ENCODE assay signal across 2 cellular contexts in genomic region chr1:22364764-22365163, GRCh38.
TF ChIP-seq lines count a peak whose summit lies in the region.

No MANE protein-coding gene starts in this region.

TF ChIP-seq in GM23338, 12 proteins besides CTCF, POLR2A, EP300 and RAD21 (continued from another document):
- TF ChIP-seq, protein P1, sequence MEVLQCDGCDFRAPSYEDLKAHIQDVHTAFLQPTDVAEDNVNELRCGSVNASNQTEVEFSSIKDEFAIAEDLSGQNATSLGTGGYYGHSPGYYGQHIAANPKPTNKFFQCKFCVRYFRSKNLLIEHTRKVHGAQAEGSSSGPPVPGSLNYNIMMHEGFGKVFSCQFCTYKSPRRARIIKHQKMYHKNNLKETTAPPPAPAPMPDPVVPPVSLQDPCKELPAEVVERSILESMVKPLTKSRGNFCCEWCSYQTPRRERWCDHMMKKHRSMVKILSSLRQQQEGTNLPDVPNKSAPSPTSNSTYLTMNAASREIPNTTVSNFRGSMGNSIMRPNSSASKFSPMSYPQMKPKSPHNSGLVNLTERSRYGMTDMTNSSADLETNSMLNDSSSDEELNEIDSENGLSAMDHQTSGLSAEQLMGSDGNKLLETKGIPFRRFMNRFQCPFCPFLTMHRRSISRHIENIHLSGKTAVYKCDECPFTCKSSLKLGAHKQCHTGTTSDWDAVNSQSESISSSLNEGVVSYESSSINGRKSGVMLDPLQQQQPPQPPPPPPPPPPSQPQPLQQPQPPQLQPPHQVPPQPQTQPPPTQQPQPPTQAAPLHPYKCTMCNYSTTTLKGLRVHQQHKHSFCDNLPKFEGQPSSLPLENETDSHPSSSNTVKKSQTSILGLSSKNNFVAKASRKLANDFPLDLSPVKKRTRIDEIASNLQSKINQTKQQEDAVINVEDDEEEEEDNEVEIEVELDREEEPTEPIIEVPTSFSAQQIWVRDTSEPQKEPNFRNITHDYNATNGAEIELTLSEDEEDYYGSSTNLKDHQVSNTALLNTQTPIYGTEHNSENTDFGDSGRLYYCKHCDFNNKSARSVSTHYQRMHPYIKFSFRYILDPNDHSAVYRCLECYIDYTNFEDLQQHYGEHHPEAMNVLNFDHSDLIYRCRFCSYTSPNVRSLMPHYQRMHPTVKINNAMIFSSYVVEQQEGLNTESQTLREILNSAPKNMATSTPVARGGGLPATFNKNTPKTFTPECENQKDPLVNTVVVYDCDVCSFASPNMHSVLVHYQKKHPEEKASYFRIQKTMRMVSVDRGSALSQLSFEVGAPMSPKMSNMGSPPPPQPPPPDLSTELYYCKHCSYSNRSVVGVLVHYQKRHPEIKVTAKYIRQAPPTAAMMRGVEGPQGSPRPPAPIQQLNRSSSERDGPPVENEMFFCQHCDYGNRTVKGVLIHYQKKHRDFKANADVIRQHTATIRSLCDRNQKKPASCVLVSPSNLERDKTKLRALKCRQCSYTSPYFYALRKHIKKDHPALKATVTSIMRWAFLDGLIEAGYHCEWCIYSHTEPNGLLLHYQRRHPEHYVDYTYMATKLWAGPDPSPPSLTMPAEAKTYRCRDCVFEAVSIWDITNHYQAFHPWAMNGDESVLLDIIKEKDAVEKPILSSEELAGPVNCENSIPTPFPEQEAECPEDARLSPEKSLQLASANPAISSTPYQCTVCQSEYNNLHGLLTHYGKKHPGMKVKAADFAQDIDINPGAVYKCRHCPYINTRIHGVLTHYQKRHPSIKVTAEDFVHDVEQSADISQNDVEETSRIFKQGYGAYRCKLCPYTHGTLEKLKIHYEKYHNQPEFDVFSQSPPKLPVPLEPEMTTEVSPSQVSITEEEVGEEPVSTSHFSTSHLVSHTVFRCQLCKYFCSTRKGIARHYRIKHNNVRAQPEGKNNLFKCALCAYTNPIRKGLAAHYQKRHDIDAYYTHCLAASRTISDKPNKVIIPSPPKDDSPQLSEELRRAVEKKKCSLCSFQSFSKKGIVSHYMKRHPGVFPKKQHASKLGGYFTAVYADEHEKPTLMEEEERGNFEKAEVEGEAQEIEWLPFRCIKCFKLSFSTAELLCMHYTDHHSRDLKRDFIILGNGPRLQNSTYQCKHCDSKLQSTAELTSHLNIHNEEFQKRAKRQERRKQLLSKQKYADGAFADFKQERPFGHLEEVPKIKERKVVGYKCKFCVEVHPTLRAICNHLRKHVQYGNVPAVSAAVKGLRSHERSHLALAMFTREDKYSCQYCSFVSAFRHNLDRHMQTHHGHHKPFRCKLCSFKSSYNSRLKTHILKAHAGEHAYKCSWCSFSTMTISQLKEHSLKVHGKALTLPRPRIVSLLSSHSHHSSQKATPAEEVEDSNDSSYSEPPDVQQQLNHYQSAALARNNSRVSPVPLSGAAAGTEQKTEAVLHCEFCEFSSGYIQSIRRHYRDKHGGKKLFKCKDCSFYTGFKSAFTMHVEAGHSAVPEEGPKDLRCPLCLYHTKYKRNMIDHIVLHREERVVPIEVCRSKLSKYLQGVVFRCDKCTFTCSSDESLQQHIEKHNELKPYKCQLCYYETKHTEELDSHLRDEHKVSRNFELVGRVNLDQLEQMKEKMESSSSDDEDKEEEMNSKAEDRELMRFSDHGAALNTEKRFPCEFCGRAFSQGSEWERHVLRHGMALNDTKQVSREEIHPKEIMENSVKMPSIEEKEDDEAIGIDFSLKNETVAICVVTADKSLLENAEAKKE (CRISPR knock-in tag; IDR thresholded peaks at IDR 0.05): no peak
- TF ChIP-seq STAT1 (IDR thresholded peaks at IDR 0.05; ENCODE audit: unreplicated experiment): no peak

TF ChIP-seq in K562, 482 proteins besides CTCF, POLR2A, EP300 and RAD21 (continued from another document and continues in another):
- TF ChIP-seq MGA (IDR thresholded peaks at IDR 0.05): no peak
- TF ChIP-seq, protein P2, sequence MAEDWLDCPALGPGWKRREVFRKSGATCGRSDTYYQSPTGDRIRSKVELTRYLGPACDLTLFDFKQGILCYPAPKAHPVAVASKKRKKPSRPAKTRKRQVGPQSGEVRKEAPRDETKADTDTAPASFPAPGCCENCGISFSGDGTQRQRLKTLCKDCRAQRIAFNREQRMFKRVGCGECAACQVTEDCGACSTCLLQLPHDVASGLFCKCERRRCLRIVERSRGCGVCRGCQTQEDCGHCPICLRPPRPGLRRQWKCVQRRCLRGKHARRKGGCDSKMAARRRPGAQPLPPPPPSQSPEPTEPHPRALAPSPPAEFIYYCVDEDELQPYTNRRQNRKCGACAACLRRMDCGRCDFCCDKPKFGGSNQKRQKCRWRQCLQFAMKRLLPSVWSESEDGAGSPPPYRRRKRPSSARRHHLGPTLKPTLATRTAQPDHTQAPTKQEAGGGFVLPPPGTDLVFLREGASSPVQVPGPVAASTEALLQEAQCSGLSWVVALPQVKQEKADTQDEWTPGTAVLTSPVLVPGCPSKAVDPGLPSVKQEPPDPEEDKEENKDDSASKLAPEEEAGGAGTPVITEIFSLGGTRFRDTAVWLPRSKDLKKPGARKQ (CRISPR knock-in tag; IDR thresholded peaks at IDR 0.05): no peak
- TF ChIP-seq DMBX1 (CRISPR knock-in tag; IDR thresholded peaks at IDR 0.05; ENCODE audit: borderline replicate concordance): peak; percentile 38; the same call in 1 of the 2 replicates
- no peak for TF ChIP-seq CREBBP (IDR thresholded peaks at IDR 0.05; ENCODE audit: low read depth, low read length)
- TF ChIP-seq SPI1 (IDR thresholded peaks at IDR 0.05; ENCODE audit: borderline replicate concordance, low read depth, low read length): peak; percentile 61
- TF ChIP-seq, protein P3, sequence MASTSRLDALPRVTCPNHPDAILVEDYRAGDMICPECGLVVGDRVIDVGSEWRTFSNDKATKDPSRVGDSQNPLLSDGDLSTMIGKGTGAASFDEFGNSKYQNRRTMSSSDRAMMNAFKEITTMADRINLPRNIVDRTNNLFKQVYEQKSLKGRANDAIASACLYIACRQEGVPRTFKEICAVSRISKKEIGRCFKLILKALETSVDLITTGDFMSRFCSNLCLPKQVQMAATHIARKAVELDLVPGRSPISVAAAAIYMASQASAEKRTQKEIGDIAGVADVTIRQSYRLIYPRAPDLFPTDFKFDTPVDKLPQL (IDR thresholded peaks at IDR 0.05; ENCODE audit: extremely low read depth, insufficient read length): no peak
- TF ChIP-seq ZNF785 (CRISPR knock-in tag; IDR thresholded peaks at IDR 0.05): no peak
- 0 out of 2 replicates have a peak, but pooled peaks have one; percentile 15 for TF ChIP-seq SREBF1 (IDR thresholded peaks at IDR 0.05; ENCODE audit: borderline replicate concordance, low read depth, low read length)
- 0 out of 2 replicates have a peak, but pooled peaks have one; percentile 25 for TF ChIP-seq CTBP1 (IDR thresholded peaks at IDR 0.05; ENCODE audit: borderline replicate concordance)
- TF ChIP-seq, protein P4, sequence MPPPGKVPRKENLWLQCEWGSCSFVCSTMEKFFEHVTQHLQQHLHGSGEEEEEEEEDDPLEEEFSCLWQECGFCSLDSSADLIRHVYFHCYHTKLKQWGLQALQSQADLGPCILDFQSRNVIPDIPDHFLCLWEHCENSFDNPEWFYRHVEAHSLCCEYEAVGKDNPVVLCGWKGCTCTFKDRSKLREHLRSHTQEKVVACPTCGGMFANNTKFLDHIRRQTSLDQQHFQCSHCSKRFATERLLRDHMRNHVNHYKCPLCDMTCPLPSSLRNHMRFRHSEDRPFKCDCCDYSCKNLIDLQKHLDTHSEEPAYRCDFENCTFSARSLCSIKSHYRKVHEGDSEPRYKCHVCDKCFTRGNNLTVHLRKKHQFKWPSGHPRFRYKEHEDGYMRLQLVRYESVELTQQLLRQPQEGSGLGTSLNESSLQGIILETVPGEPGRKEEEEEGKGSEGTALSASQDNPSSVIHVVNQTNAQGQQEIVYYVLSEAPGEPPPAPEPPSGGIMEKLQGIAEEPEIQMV (tag; conservative IDR thresholded peaks at IDR 0.05; ENCODE audit: low read depth): no peak
- peak; percentile 83 for TF ChIP-seq CTCFL (IDR thresholded peaks at IDR 0.05; ENCODE audit: borderline replicate concordance, insufficient read depth, low read depth, low read length, poor library complexity, severe bottlenecking)
- no peak for TF ChIP-seq HDAC6 (IDR thresholded peaks at IDR 0.05; ENCODE audit: low read depth, low read length)
- TF ChIP-seq, protein P5, sequence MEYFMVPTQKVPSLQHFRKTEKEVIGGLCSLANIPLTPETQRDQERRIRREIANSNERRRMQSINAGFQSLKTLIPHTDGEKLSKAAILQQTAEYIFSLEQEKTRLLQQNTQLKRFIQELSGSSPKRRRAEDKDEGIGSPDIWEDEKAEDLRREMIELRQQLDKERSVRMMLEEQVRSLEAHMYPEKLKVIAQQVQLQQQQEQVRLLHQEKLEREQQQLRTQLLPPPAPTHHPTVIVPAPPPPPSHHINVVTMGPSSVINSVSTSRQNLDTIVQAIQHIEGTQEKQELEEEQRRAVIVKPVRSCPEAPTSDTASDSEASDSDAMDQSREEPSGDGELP (CRISPR knock-in tag; IDR thresholded peaks at IDR 0.05; ENCODE audit: borderline replicate concordance): no peak
- TF ChIP-seq RCOR1 (IDR thresholded peaks at IDR 0.05; ENCODE audit: borderline replicate concordance in 1 of 2, low read depth in 2 of 2, low read length in 2 of 2): 0 out of 4 replicates have a peak, but pooled peaks of 1 of the 2 experiments have one; percentile 38
- TF ChIP-seq ZNF184 (CRISPR knock-in tag; IDR thresholded peaks at IDR 0.05): no peak
- TF ChIP-seq KDM2B (CRISPR knock-in tag; IDR thresholded peaks at IDR 0.05): no peak
